ENCODE assay signal across 22 cellular contexts in genomic region chr3:10768995-10769394, GRCh38. TPM values are rescaled to one million over a fixed set of nuclear protein-coding genes. Genes with fewer than 3 reads are reported as not detected.
A peak's percentile ranks its signal among the peaks of the same experiment; 100 is the strongest.
DNase-seq lines count a peak whose midpoint lies in the region; ATAC-seq and TF ChIP-seq lines count a peak whose summit lies in the region.
"Had no signal": no experiment of that assay in that cellular context is flagged by ENCODE, and none has a peak within 500 bp of the region (broad histone marks: within the 10 kb centered on the region; RNA-seq: fewer than 3 reads in every experiment).

No MANE protein-coding gene starts in this region.

- no peak for ATAC-seq in WTC11
- ATAC-seq: A549, GM12878 had no signal

- H3K4me1 ChIP-seq in endodermal cell (ENCODE audit: control insufficient read depth, insufficient read depth, low read length) = no peaks in the 10 kb centered on the region
- H3K4me1 ChIP-seq: A549 had no signal

- CTCF ChIA-PET in WTC11 (lab: Charles Lee) = interaction anchor here (0.8 to 1.7 kb wide), 4 partner anchors 10 to 291 kb away, joined by 3 to 5 read pairs (median 4); no protein-coding TSS in a partner anchor

- no peak overlapping the region for H3K4me3 ChIP-seq in endodermal cell (ENCODE audit: low read length)
- H3K4me3 ChIP-seq: A549, GM12878 had no signal

- H3K36me3 Mint-ChIP-seq in endodermal cell (ENCODE audit: low read depth) (no peaks in the 10 kb centered on the region), type B pancreatic cell (no peaks in the 10 kb centered on the region), WTC11 (no peaks in the 10 kb centered on the region)
- H3K36me3 Mint-ChIP-seq: CD14-positive monocyte; CD4-positive, alpha-beta memory T cell had no signal

- WGBS in endodermal cell (ENCODE audit: insufficient coverage in 1 of 2, insufficient read length in 1 of 2), 2 experiments = 87 to 94% methylated on average over 5 to 7 of the region's 7 CpGs

- H3K27me3 Mint-ChIP-seq in endodermal cell (ENCODE audit: insufficient read depth) (peaks cover 16% of the 10 kb centered on the region), type B pancreatic cell (peaks cover 39% of the 10 kb centered on the region), WTC11 (ENCODE audit: low read depth) (peaks cover 4% of the 10 kb centered on the region)

- peak; percentile 19 for DNase-seq in activated CD8-positive, alpha-beta memory T cell treated with anti-CD3 and anti-CD28 coated beads for 24 hours
- no peak for DNase-seq in activated CD8-positive, alpha-beta memory T cell treated with anti-CD3 and anti-CD28 coated beads, Interleukin-2, amount 50 U/mL, for 4 hours
- DNase-seq in endodermal cell (peak; percentile 8), type B pancreatic cell (ENCODE audit: extremely low spot score, unreplicated experiment) (peak; percentile 22), WTC11 (ENCODE audit: low spot score) (no peak), NK-92 (lab: John Stamatoyannopoulos, UW; ENCODE audit: unreplicated experiment) (no peak), COR-L47 (lab: John Stamatoyannopoulos, UW) (no peak)
- DNase-seq: AML-193; CD4-positive, alpha-beta memory T cell; DMS 273 treated with DMSO at 0.1 percent for 48 hours; DMS53; DND-41; EL; GOT3; H7 had no signal

- TF ChIP-seq CTCF in endodermal cell (conservative IDR thresholded peaks at IDR 0.05) (no peak), type B pancreatic cell (conservative IDR thresholded peaks at IDR 0.05) (no peak), WTC11 (IDR thresholded peaks at IDR 0.05) (no peak)

- H3K27ac Mint-ChIP-seq in endodermal cell (no peak overlapping the region), type B pancreatic cell (no peak overlapping the region), WTC11 (no peak overlapping the region)
- H3K27ac Mint-ChIP-seq: CD14-positive monocyte; CD4-positive, alpha-beta memory T cell had no signal

- H3K4me3 Mint-ChIP-seq in endodermal cell = no peak overlapping the region
- H3K4me3 Mint-ChIP-seq in type B pancreatic cell = no peak overlapping the region
- no peak overlapping the region for H3K4me3 Mint-ChIP-seq in WTC11
- H3K4me3 Mint-ChIP-seq: CD14-positive monocyte; CD4-positive, alpha-beta memory T cell had no signal

- H3K27me3 ChIP-seq in endodermal cell (ENCODE audit: control insufficient read depth, insufficient read depth, low read length, poor library complexity, severe bottlenecking) = no peaks in the 10 kb centered on the region

- H3K36me3 ChIP-seq in endodermal cell (ENCODE audit: control insufficient read depth, insufficient read depth, low read length) = no peaks in the 10 kb centered on the region

- H3K9me3 ChIP-seq in endodermal cell (ENCODE audit: control insufficient read depth, low read length) = no peaks in the 10 kb centered on the region
- H3K9me3 ChIP-seq: A549 had no signal

- H3K9me3 Mint-ChIP-seq in endodermal cell (no peaks in the 10 kb centered on the region), type B pancreatic cell (no peaks in the 10 kb centered on the region), WTC11 (peaks cover 10% of the 10 kb centered on the region)

- POLR2A ChIA-PET in WTC11 (lab: Charles Lee) = no interaction called here

- no peak overlapping the region for H3K9ac ChIP-seq in endodermal cell (ENCODE audit: extremely low read depth, low read length, poor library complexity, severe bottlenecking)

- H3K27ac ChIP-seq in endodermal cell (ENCODE audit: low read depth, low read length) = no peak overlapping the region
- H3K27ac ChIP-seq: 22Rv1, A549 had no signal

- H3K4me1 Mint-ChIP-seq in endodermal cell (no peaks in the 10 kb centered on the region), type B pancreatic cell (ENCODE audit: unreplicated experiment) (peaks cover under 1% of the 10 kb centered on the region), WTC11 (no peaks in the 10 kb centered on the region)
- H3K4me1 Mint-ChIP-seq: CD4-positive, alpha-beta memory T cell had no signal

TF ChIP-seq in WTC11, 78 proteins besides CTCF, POLR2A, EP300 and RAD21:
- TF ChIP-seq CBFB (CRISPR knock-in tag; IDR thresholded peaks at IDR 0.05; ENCODE audit: low read depth) (no peak), ELF4 (CRISPR knock-in tag; IDR thresholded peaks at IDR 0.05; ENCODE audit: low read depth) (no peak)

RNA-seq across cellular contexts. Expression of gene SLC6A11, which starts 47.0 kb away (rescaled TPM):
- total RNA-seq in endodermal cell = under 1 TPM; 0.27 to 0.73 TPM
- 0.82 TPM for polyA plus RNA-seq in endodermal cell (2013, experiment 1 of 2)
- 0.70 TPM for polyA plus RNA-seq in endodermal cell (2013, experiment 2 of 2)
- total RNA-seq in type B pancreatic cell (ENCODE audit: low replicate concordance) = 3.0 and 7.3 TPM in 2 replicates
- total RNA-seq in WTC11 (2021) = 0.85 to 1.5 TPM (median 1.1 TPM) in 3 replicates
- total RNA-seq: CD4-positive, alpha-beta memory T cell; G401; GM12878; HT-29 had no signal
- polyA plus RNA-seq: BJ; CD14-positive monocyte; CD4-positive, alpha-beta memory T cell; GM12878 had no signal

Comparison
In these comparisons a context has a peak if more than half of its experiments do, and no peak if none do; other contexts are left out.
1. DNase-seq: peak in activated CD8-positive, alpha-beta memory T cell treated with anti-CD3 and anti-CD28 coated beads for 24 hours (single experiment), endodermal cell (single experiment) and type B pancreatic cell (single experiment); none in activated CD8-positive, alpha-beta memory T cell treated with anti-CD3 and anti-CD28 coated beads, Interleukin-2, amount 50 U/mL, for 4 hours (single experiment), WTC11 (single experiment), NK-92 (single experiment) and COR-L47 (single experiment).